ENCODE assay signal across 1 cellular context in the genomic region with DNA sequence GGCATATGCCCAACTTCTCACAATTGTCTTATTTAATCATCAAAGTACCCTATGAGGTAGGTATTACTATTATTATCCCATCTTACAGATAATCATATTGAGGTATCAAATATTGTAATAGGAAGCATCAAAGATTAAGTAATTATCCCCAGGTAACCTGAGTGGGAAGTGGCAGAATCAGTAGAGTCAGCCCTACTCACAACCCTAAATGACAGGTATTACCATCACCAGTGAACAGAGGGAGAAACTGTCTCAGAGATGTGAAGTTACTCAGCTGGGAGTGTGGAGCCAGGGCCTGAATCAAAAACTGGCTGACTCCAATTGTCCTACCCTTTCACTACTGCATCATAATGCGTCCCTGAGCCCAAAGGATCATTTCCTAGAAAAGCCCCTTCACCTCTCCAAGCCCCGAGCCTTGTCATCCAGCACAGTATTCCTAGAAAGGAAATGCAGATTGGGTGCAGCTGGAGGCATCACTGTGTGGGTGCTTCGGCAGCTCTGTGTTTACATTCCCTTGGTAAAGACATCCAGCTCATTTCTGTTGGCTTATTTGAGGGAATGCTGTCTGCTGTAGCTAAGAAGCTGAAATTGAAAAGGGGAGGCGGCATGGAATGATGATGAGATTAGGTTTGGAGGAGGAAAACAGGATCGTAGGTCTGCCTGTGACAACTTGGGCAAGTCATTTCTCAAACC.
A peak's percentile ranks its signal among the peaks of the same experiment; 100 is the strongest.
TF ChIP-seq lines count a peak whose summit lies in the region.

No MANE protein-coding gene starts in this region.

TF ChIP-seq in H1, 55 proteins besides CTCF, POLR2A, EP300 and RAD21:
- TF ChIP-seq SP1 (IDR thresholded peaks at IDR 0.05; ENCODE audit: low read depth, low read length): no peak
- TF ChIP-seq SP4 (IDR thresholded peaks at IDR 0.05; ENCODE audit: low read length): peak; percentile 43; the same call in 1 of the 2 replicates
- no peak for TF ChIP-seq NRF1 (IDR thresholded peaks at IDR 0.05; ENCODE audit: low read depth, low read length)
- TF ChIP-seq YY1 (IDR thresholded peaks at IDR 0.05; ENCODE audit: low read depth, low read length): no peak
- TF ChIP-seq SIX5 (IDR thresholded peaks at IDR 0.05; ENCODE audit: low read depth, low read length): no peak
- TF ChIP-seq CBX8 (IDR thresholded peaks at IDR 0.05; ENCODE audit: borderline replicate concordance, low read depth, low read length): no peak
